Comparison of ENCODE assay signal across 28 cellular contexts in genomic region chr11:36132940-36133339, GRCh38.
"Had no signal": no experiment of that assay in that cellular context is flagged by ENCODE, and none has a peak within 500 bp of the region (broad histone marks: within the 10 kb centered on the region; RNA-seq: fewer than 3 reads in every experiment).

No MANE protein-coding gene starts in this region.

- DNase-seq: activated CD4-positive, alpha-beta memory T cell treated with anti-CD3 and anti-CD28 coated beads for 36 hours; activated CD4-positive, alpha-beta T cell treated with anti-CD3 and anti-CD28 coated beads for 36 hours; activated CD4-positive, alpha-beta T cell treated with anti-CD3 and anti-CD28 coated beads, Interleukin-2, amount 10 ng/mL, durations not matched to agents 24 days and 14 days; activated CD4-positive, CD25-positive, alpha-beta regulatory T cell; activated CD4-positive, CD25-positive, alpha-beta regulatory T cell treated with anti-CD3 and anti-CD28 coated beads, Interleukin-2, amount 50 U/mL, for 72 hours; activated CD8-positive, alpha-beta memory T cell treated with anti-CD3 and anti-CD28 coated beads, Interleukin-2, amount 10 ng/mL, durations not matched to agents 7 days and 5 days; activated CD8-positive, alpha-beta memory T cell treated with anti-CD3 and anti-CD28 coated beads, Interleukin-2, amount 50 U/mL, for 4 hours; activated CD8-positive, alpha-beta T cell treated with anti-CD3 and anti-CD28 coated beads, Interleukin-2, amount 10 ng/mL, durations not matched to agents 7 days and 5 days; activated gamma-delta T cell treated with Interleukin-2 at 50 U/mL for 16 hours; activated naive CD4-positive, alpha-beta T cell treated with anti-CD3 and anti-CD28 coated beads for 36 hours; activated naive CD8-positive, alpha-beta T cell treated with anti-CD3 and anti-CD28 coated beads for 36 hours; activated naive CD8-positive, alpha-beta T cell treated with anti-CD3 and anti-CD28 coated beads, Interleukin-2, amount 50 U/mL, for 24 hours; activated T-cell treated with anti-CD3 and anti-CD28 coated beads, Interleukin-2, amount 50 U/mL, for 1 hour; activated T-cell treated with anti-CD3 and anti-CD28 coated beads, Interleukin-2, amount 50 U/mL, for 48 hours; adrenal gland; amygdala; aorta; body of pancreas; caudate nucleus; colonic mucosa; effector CD8-positive, alpha-beta T cell; foreskin melanocyte; glutamatergic neuron; heart left ventricle; hypothalamus; T-cell; T-helper 9 cell had no signal

- ATAC-seq: activated CD4-positive, alpha-beta T cell treated with anti-CD3 and anti-CD28 coated beads for 36 hours; activated CD8-positive, alpha-beta memory T cell treated with anti-CD3 and anti-CD28 coated beads, Interleukin-2, amount 10 ng/mL, durations not matched to agents 7 days and 5 days; activated CD8-positive, alpha-beta T cell treated with anti-CD3 and anti-CD28 coated beads, Interleukin-2, amount 10 ng/mL, durations not matched to agents 7 days and 5 days; activated naive CD8-positive, alpha-beta T cell treated with anti-CD3 and anti-CD28 coated beads, Interleukin-2, amount 50 U/mL, for 24 hours; esophagus mucosa; heart left ventricle; T-cell had no signal

- H3K4me3 ChIP-seq: adrenal gland, body of pancreas, colonic mucosa, heart left ventricle had no signal
